28 cellular contexts compared by ENCODE assay signal in the genomic region with DNA sequence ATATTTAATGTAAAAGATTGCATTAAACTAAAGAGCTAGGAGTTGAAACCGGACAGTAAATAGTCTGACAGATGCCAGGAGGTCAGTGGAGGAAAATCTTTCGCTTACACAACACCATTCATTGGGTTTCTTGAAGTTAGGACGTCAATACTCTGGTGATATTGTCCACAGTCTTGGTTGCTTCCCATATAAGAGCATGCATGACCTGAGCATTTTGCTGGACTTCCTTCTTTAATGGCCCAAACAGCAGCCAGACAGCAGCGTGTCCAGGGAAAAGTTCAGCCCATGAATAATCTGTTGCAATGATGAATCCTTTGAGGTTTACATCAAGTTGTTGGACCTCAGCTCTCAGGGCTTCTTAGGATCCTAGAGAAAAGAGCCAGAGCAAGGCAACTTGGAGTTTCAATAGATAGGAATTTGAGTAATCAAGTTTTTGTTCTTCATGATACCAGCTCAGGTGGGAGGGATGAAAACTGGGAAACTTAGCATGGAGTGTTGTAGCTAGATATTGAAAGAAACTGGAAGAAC.
"Had no signal": no experiment of that assay in that cellular context is flagged by ENCODE, and none has a peak within 500 bp of the region (broad histone marks: within the 10 kb centered on the region; RNA-seq: fewer than 3 reads in every experiment).

No MANE protein-coding gene starts in this region.

- H3K36me3 ChIP-seq: breast epithelium, esophagus muscularis mucosa, pancreas, prostate gland, transverse colon, uterus had no signal

- H3K4me1 ChIP-seq: breast epithelium, esophagus muscularis mucosa, foreskin keratinocyte, pancreas, prostate gland, transverse colon, uterus had no signal

- H3K27ac Mint-ChIP-seq: activated CD8-positive, alpha-beta memory T cell treated with anti-CD3 and anti-CD28 coated beads, Interleukin-2, amount 10 ng/mL, durations not matched to agents 7 days and 5 days; activated CD8-positive, alpha-beta T cell treated with anti-CD3 and anti-CD28 coated beads, Interleukin-2, amount 10 ng/mL, durations not matched to agents 7 days and 5 days; activated naive CD4-positive, alpha-beta T cell treated with anti-CD3 and anti-CD28 coated beads, Interleukin-2, amount 50 U/mL, for 24 hours; activated naive CD8-positive, alpha-beta T cell treated with anti-CD3 and anti-CD28 coated beads, Interleukin-2, amount 50 U/mL, for 24 hours; activated T-helper 2 cell treated with anti-CD3 and anti-CD28 coated beads, Interferon-gamma antibody, Interleukin-2, Interleukin-4, amounts not matched to agents 10 μg/mL and 5 μg/mL and 100 μg/mL, durations not matched to agents 14 hours and 24 hours and 36 hours; memory B cell; naive thymus-derived CD8-positive, alpha-beta T cell; T-helper 1 cell treated with Interleukin-12 subunit alpha and Interleukin-12 subunit beta and Interleukin-4 antibody, amounts not matched to agents 30 μg/mL and 1 μg/mL, for 36 hours had no signal

- H3K4me3 ChIP-seq: breast epithelium, esophagus muscularis mucosa, pancreas, prostate gland, testis, transverse colon, uterus had no signal

- DNase-seq: activated CD4-positive, alpha-beta T cell treated with anti-CD3 and anti-CD28 coated beads, Interleukin-2, amount 50 U/mL, for 1 hour; activated CD4-positive, CD25-positive, alpha-beta regulatory T cell treated with anti-CD3 and anti-CD28 coated beads, Interleukin-2, amount 50 U/mL, for 72 hours; activated CD8-positive, alpha-beta memory T cell treated with anti-CD3 and anti-CD28 coated beads, Interleukin-2, amount 10 ng/mL, durations not matched to agents 7 days and 5 days; activated CD8-positive, alpha-beta T cell treated with anti-CD3 and anti-CD28 coated beads, Interleukin-2, amount 10 ng/mL, durations not matched to agents 7 days and 5 days; activated naive CD8-positive, alpha-beta T cell treated with anti-CD3 and anti-CD28 coated beads, Interleukin-2, amount 50 U/mL, for 24 hours; activated T-cell treated with anti-CD3 and anti-CD28 coated beads, Interleukin-2, amount 50 U/mL, for 48 hours; dermis blood vessel endothelial cell; effector CD4-positive, alpha-beta T cell; foreskin keratinocyte; naive thymus-derived CD8-positive, alpha-beta T cell; nucleus accumbens; pancreas; stimulated activated CD4-positive, alpha-beta T cell treated with anti-CD3 and anti-CD28 coated beads, Interleukin-2, amount 100 ng/mL, for 48 hours; stimulated activated naive CD4-positive, alpha-beta T cell treated with Interleukin-2 at 50 U/mL for 16 hours; SW 1271; T-helper 9 cell; testis; transverse colon; uterus had no signal

- H3K9me3 ChIP-seq: breast epithelium, esophagus muscularis mucosa, pancreas, prostate gland, testis, transverse colon, uterus had no signal

- H3K36me3 Mint-ChIP-seq: activated naive CD4-positive, alpha-beta T cell treated with anti-CD3 and anti-CD28 coated beads, Interleukin-2, amount 50 U/mL, for 24 hours; memory B cell; naive thymus-derived CD8-positive, alpha-beta T cell had no signal

- H3K4me3 Mint-ChIP-seq: activated CD8-positive, alpha-beta memory T cell treated with anti-CD3 and anti-CD28 coated beads, Interleukin-2, amount 10 ng/mL, durations not matched to agents 7 days and 5 days; activated CD8-positive, alpha-beta T cell treated with anti-CD3 and anti-CD28 coated beads, Interleukin-2, amount 10 ng/mL, durations not matched to agents 7 days and 5 days; activated naive CD4-positive, alpha-beta T cell treated with anti-CD3 and anti-CD28 coated beads, Interleukin-2, amount 50 U/mL, for 24 hours; activated naive CD8-positive, alpha-beta T cell treated with anti-CD3 and anti-CD28 coated beads, Interleukin-2, amount 50 U/mL, for 24 hours; central memory CD8-positive, alpha-beta T cell; memory B cell; naive thymus-derived CD8-positive, alpha-beta T cell; neural crest cell; T-helper 1 cell treated with Interleukin-12 subunit alpha and Interleukin-12 subunit beta and Interleukin-4 antibody, amounts not matched to agents 30 μg/mL and 1 μg/mL, for 36 hours had no signal

- H3K9me3 Mint-ChIP-seq: central memory CD8-positive, alpha-beta T cell; memory B cell had no signal

- H3K4me1 Mint-ChIP-seq: activated CD8-positive, alpha-beta memory T cell treated with anti-CD3 and anti-CD28 coated beads, Interleukin-2, amount 10 ng/mL, durations not matched to agents 7 days and 5 days; activated naive CD4-positive, alpha-beta T cell treated with anti-CD3 and anti-CD28 coated beads, Interleukin-2, amount 50 U/mL, for 24 hours; activated naive CD8-positive, alpha-beta T cell treated with anti-CD3 and anti-CD28 coated beads, Interleukin-2, amount 50 U/mL, for 24 hours; central memory CD8-positive, alpha-beta T cell; naive thymus-derived CD8-positive, alpha-beta T cell had no signal

- H3K27me3 Mint-ChIP-seq: memory B cell had no signal

- ATAC-seq: activated CD8-positive, alpha-beta memory T cell treated with anti-CD3 and anti-CD28 coated beads, Interleukin-2, amount 10 ng/mL, durations not matched to agents 7 days and 5 days; activated CD8-positive, alpha-beta T cell treated with anti-CD3 and anti-CD28 coated beads, Interleukin-2, amount 10 ng/mL, durations not matched to agents 7 days and 5 days; activated naive CD8-positive, alpha-beta T cell treated with anti-CD3 and anti-CD28 coated beads, Interleukin-2, amount 50 U/mL, for 24 hours; foreskin keratinocyte; naive thymus-derived CD8-positive, alpha-beta T cell had no signal

- H3K27me3 ChIP-seq: breast epithelium, esophagus muscularis mucosa, pancreas, testis, transverse colon, uterus had no signal

- H3K27ac ChIP-seq: breast epithelium, esophagus muscularis mucosa, foreskin keratinocyte, pancreas, prostate gland, testis, transverse colon, uterus had no signal
